24 cellular contexts compared by ENCODE assay signal in genomic region chr2:224022474-224022873, GRCh38. TPM values are rescaled to one million over a fixed set of nuclear protein-coding genes. Genes with fewer than 3 reads are reported as not detected.
DNase-seq lines count a peak whose midpoint lies in the region; ATAC-seq and FAIRE-seq lines count a peak whose summit lies in the region.
"Had no signal": no experiment of that assay in that cellular context is flagged by ENCODE, and none has a peak within 500 bp of the region (broad histone marks: within the 10 kb centered on the region; RNA-seq: fewer than 3 reads in every experiment).

No MANE protein-coding gene starts in this region.

- intact Hi-C loops in activated CD4-positive, alpha-beta T cell treated with anti-CD3 and anti-CD28 coated beads, Interleukin-2, amount 10 ng/mL, durations not matched to agents 24 days and 14 days (cut with micrococcal nuclease): loop anchor here (10.0 kb wide), 1 partner anchor 1598 kb away; the partner anchor contains the start of gene SGPP2

- peaks cover 49% of the 10 kb centered on the region for H3K4me1 Mint-ChIP-seq in activated CD4-positive, alpha-beta T cell treated with anti-CD3 and anti-CD28 coated beads, Interleukin-2, amount 10 ng/mL, durations not matched to agents 24 days and 14 days

- peaks cover 22% of the 10 kb centered on the region for H3K36me3 Mint-ChIP-seq in activated CD4-positive, alpha-beta T cell treated with anti-CD3 and anti-CD28 coated beads, Interleukin-2, amount 10 ng/mL, durations not matched to agents 24 days and 14 days (ENCODE audit: low read depth)

- no peaks in the 10 kb centered on the region for H3K27me3 Mint-ChIP-seq in activated CD4-positive, alpha-beta T cell treated with anti-CD3 and anti-CD28 coated beads, Interleukin-2, amount 10 ng/mL, durations not matched to agents 24 days and 14 days
- H3K27me3 Mint-ChIP-seq: progenitor cell of endocrine pancreas, T-helper 17 cell had no signal

- peak; percentile 62 for FAIRE-seq in GM18507 (lab: Jason Lieb, UNC)
- FAIRE-seq: endothelial cell of umbilical vein had no signal

- peak overlapping the region; percentile 30 for H3K27ac Mint-ChIP-seq in activated CD4-positive, alpha-beta T cell treated with anti-CD3 and anti-CD28 coated beads, Interleukin-2, amount 10 ng/mL, durations not matched to agents 24 days and 14 days
- H3K27ac Mint-ChIP-seq: H9, progenitor cell of endocrine pancreas, T-helper 17 cell had no signal

- no peak for ATAC-seq in GM21717 (IDR thresholded peaks at IDR 0.05; ENCODE audit: unreplicated experiment)
- ATAC-seq: heart right ventricle, left lung, Panc1, T-helper 17 cell had no signal

- no peak for DNase-seq in activated CD4-positive, alpha-beta T cell treated with anti-CD3 and anti-CD28 coated beads, Interleukin-2, amount 10 ng/mL, durations not matched to agents 24 days and 14 days
- no peak for DNase-seq in activated CD4-positive, alpha-beta T cell treated with anti-CD3 and anti-CD28 coated beads, Interleukin-2, amount 50 U/mL, for 48 hours
- DNase-seq in GM18507 (ENCODE audit: extremely low spot score, insufficient read length, low read depth) (no peak), NCI-H69 (lab: John Stamatoyannopoulos, UW) (peak; percentile 58), kidney tubule cell (ENCODE audit: low spot score) (peak; percentile 58), HuH-7 (ENCODE audit: low spot score) (no peak), NCI-H345 treated with DMSO at 0.1 percent for 48 hours (lab: John Stamatoyannopoulos, UW; ENCODE audit: unreplicated experiment) (no peak)
- DNase-seq: anterior cingulate cortex, caudate nucleus, dorsolateral prefrontal cortex, heart right ventricle, KBM-7, left lung, midbrain, MV-4-11, NCI-H1930, SJCRH30, T-helper 17 cell, testis had no signal

- H3K9me3 Mint-ChIP-seq in activated CD4-positive, alpha-beta T cell treated with anti-CD3 and anti-CD28 coated beads, Interleukin-2, amount 10 ng/mL, durations not matched to agents 24 days and 14 days: peaks cover 16% of the 10 kb centered on the region
- H3K9me3 Mint-ChIP-seq: H9 had no signal

- no peak overlapping the region for H3K4me3 Mint-ChIP-seq in activated CD4-positive, alpha-beta T cell treated with anti-CD3 and anti-CD28 coated beads, Interleukin-2, amount 10 ng/mL, durations not matched to agents 24 days and 14 days
- H3K4me3 Mint-ChIP-seq: H9, T-helper 17 cell had no signal

RNA-seq across cellular contexts. Expression of gene SERPINE2, which starts 16.6 kb away (rescaled TPM):
- total RNA-seq in activated CD4-positive, alpha-beta T cell treated with anti-CD3 and anti-CD28 coated beads, Interleukin-2, amount 10 ng/mL, durations not matched to agents 24 days and 14 days: 23.2 and 23.9 TPM in 2 replicates

Comparison
In these comparisons a context has a peak if more than half of its experiments do, and no peak if none do; other contexts are left out.
1. DNase-seq: peak in NCI-H69 (single experiment) and kidney tubule cell (single experiment); none in activated CD4-positive, alpha-beta T cell treated with anti-CD3 and anti-CD28 coated beads, Interleukin-2, amount 10 ng/mL, durations not matched to agents 24 days and 14 days (single experiment), activated CD4-positive, alpha-beta T cell treated with anti-CD3 and anti-CD28 coated beads, Interleukin-2, amount 50 U/mL, for 48 hours (0 of 2), GM18507 (single experiment), HuH-7 (single experiment) and NCI-H345 treated with DMSO at 0.1 percent for 48 hours (single experiment).